Comparison of ENCODE assay signal across 12 cellular contexts in genomic region chr10:113953505-113954272, GRCh38.
DNase-seq lines count a peak whose midpoint lies in the region; ATAC-seq and TF ChIP-seq lines count a peak whose summit lies in the region.
"Had no signal": no experiment of that assay in that cellular context is flagged by ENCODE, and none has a peak within 500 bp of the region (broad histone marks: within the 10 kb centered on the region; RNA-seq: fewer than 3 reads in every experiment).

No MANE protein-coding gene starts in this region.

- H4K5ac ChIP-seq in mesendoderm (ENCODE audit: low read length) = no peak overlapping the region

- no peak overlapping the region for H2BK5ac ChIP-seq in mesendoderm (ENCODE audit: low read length)

- H3K4me2 ChIP-seq in mesendoderm (ENCODE audit: low read length) (no peak overlapping the region), smooth muscle cell (no peak overlapping the region)

- H3K79me1 ChIP-seq in mesendoderm (ENCODE audit: low read length) = no peaks in the 10 kb centered on the region

- H3K4me1 ChIP-seq in mesendoderm (ENCODE audit: control insufficient read depth, low read depth, low read length) = no peaks in the 10 kb centered on the region
- peaks cover 4% of the 10 kb centered on the region for H3K4me1 ChIP-seq in smooth muscle cell (ENCODE audit: low read depth)

- peak; percentile 34 for DNase-seq in DMS 273 (lab: John Stamatoyannopoulos, UW; ENCODE audit: unreplicated experiment)
- no peak for DNase-seq in DMS 273 treated with DMSO at 0.1 percent for 48 hours (lab: John Stamatoyannopoulos, UW)
- DNase-seq in Kasumi-1 (lab: John Stamatoyannopoulos, UW) = peak; percentile 54 to 63
- no peak for DNase-seq in WTC11 (ENCODE audit: low spot score)
- DNase-seq in mesendoderm = peak; percentile 29
- no peak for DNase-seq in smooth muscle cell (lab: John Stamatoyannopoulos, UW; ENCODE audit: unreplicated experiment)
- no peak for DNase-seq in dorsolateral prefrontal cortex
- DNase-seq: 8988T; activated T-cell treated with anti-CD3 and anti-CD28 coated beads, Interleukin-2, amount 50 U/mL, for 1 hour; T-helper 17 cell had no signal

- intact Hi-C loops in dorsolateral prefrontal cortex (cut with DNase I) = no loop called here

- no peak overlapping the region for H3K4me3 Mint-ChIP-seq in WTC11
- H3K4me3 Mint-ChIP-seq: T-helper 17 cell had no signal

- H3K4me3 ChIP-seq in mesendoderm (ENCODE audit: low read length) = no peak overlapping the region
- no peak overlapping the region for H3K4me3 ChIP-seq in smooth muscle cell
- H3K4me3 ChIP-seq in dorsolateral prefrontal cortex = no peak overlapping the region
- H3K4me3 ChIP-seq: thoracic aorta had no signal

- no peaks in the 10 kb centered on the region for H3K9me3 ChIP-seq in smooth muscle cell (replicated peaks; ENCODE audit: low read depth)
- H3K9me3 ChIP-seq: thoracic aorta had no signal

- no peak overlapping the region for H3K23ac ChIP-seq in mesendoderm (ENCODE audit: low read length)

- H4K20me1 ChIP-seq in smooth muscle cell (ENCODE audit: low read depth) = no peaks in the 10 kb centered on the region

- H3K27me3 Mint-ChIP-seq in WTC11 (ENCODE audit: low read depth) = no peaks in the 10 kb centered on the region
- H3K27me3 Mint-ChIP-seq: T-helper 17 cell had no signal

- no peak overlapping the region for H3K27ac Mint-ChIP-seq in WTC11
- H3K27ac Mint-ChIP-seq: T-helper 17 cell had no signal

- H3K36me3 Mint-ChIP-seq in WTC11 = no peaks in the 10 kb centered on the region

- H3K9ac ChIP-seq in mesendoderm (ENCODE audit: low read length) (no peak overlapping the region), smooth muscle cell (ENCODE audit: low read depth) (no peak overlapping the region)

- POLR2A ChIA-PET in WTC11 (lab: Charles Lee) = no interaction called here

- ATAC-seq in WTC11 (peak; percentile 34; the same call in 1 of the 2 replicates), HG03432 (IDR thresholded peaks at IDR 0.05; ENCODE audit: unreplicated experiment) (no peak)
- ATAC-seq: T-helper 17 cell had no signal

- H3F3A ChIP-seq in smooth muscle cell (ENCODE audit: low read depth) = no peaks in the 10 kb centered on the region

- no peaks in the 10 kb centered on the region for H3K36me3 ChIP-seq in mesendoderm (ENCODE audit: control insufficient read depth, insufficient read depth, low read length)
- H3K36me3 ChIP-seq in smooth muscle cell (ENCODE audit: low read depth) = no peaks in the 10 kb centered on the region
- H3K36me3 ChIP-seq: thoracic aorta had no signal

- no peak for TF ChIP-seq CTCF in WTC11 (IDR thresholded peaks at IDR 0.05)
- no peak for TF ChIP-seq CTCF in smooth muscle cell (IDR thresholded peaks at IDR 0.05; ENCODE audit: borderline replicate concordance, insufficient read depth, poor library complexity, severe bottlenecking)
- peak in 27 of 56 donors; percentile 8 to 42 (median 19) for TF ChIP-seq CTCF in dorsolateral prefrontal cortex (IDR thresholded peaks at IDR 0.05 in 54 of 56, conservative IDR thresholded peaks at IDR 0.05 in 2 of 56; ENCODE audit: low read depth in 1 of 56, partially characterized antibody in 56 of 56)

- no peak overlapping the region for H2BK15ac ChIP-seq in mesendoderm (replicated peaks; ENCODE audit: low read depth)

- no peak overlapping the region for H3K27ac ChIP-seq in mesendoderm (ENCODE audit: low read depth, low read length)
- no peak overlapping the region for H3K27ac ChIP-seq in smooth muscle cell (ENCODE audit: low read depth)
- H3K27ac ChIP-seq in dorsolateral prefrontal cortex = peak overlapping the region in 28 of 59 donors; percentile 2 to 82 (median 41)
- H3K27ac ChIP-seq: thoracic aorta had no signal

- WGBS in mesendoderm (ENCODE audit: extremely low coverage, insufficient coverage, low lambda C conversion rate) = no CpG with 5 or more reads among the region's 2 CpGs
- 90% methylated on average over 2 of the region's 2 CpGs for WGBS in smooth muscle cell (ENCODE audit: low lambda C conversion rate)

- no peak overlapping the region for H3K56ac ChIP-seq in mesendoderm (ENCODE audit: low read length)

- H2BK120ac ChIP-seq in mesendoderm (ENCODE audit: low read depth, low read length) = no peak overlapping the region

- no peak overlapping the region for H2AFZ ChIP-seq in smooth muscle cell (ENCODE audit: low read depth)

- H3K79me2 ChIP-seq in mesendoderm (ENCODE audit: control insufficient read depth, insufficient read depth, low read length) (no peaks in the 10 kb centered on the region), smooth muscle cell (ENCODE audit: low read depth) (no peaks in the 10 kb centered on the region)

- no peak overlapping the region for H2AK5ac ChIP-seq in mesendoderm (ENCODE audit: low read length)

- no peak overlapping the region for H4K8ac ChIP-seq in mesendoderm (ENCODE audit: low read depth, low read length)

- H3K27me3 ChIP-seq in mesendoderm (ENCODE audit: insufficient read depth, low read length, poor library complexity) = no peaks in the 10 kb centered on the region
- H3K27me3 ChIP-seq in smooth muscle cell (ENCODE audit: low read depth) = no peaks in the 10 kb centered on the region
- H3K27me3 ChIP-seq in dorsolateral prefrontal cortex = no peaks in the 10 kb centered on the region

- H3K9me3 Mint-ChIP-seq in WTC11 = peaks cover 13% of the 10 kb centered on the region

- H3K4me1 Mint-ChIP-seq in WTC11 = no peaks in the 10 kb centered on the region

- no peak overlapping the region for H3K18ac ChIP-seq in mesendoderm (ENCODE audit: low read length)

- H3K4ac ChIP-seq in mesendoderm (ENCODE audit: low read depth, low read length) = peak overlapping the region; percentile 7

- CTCF ChIA-PET in WTC11 (lab: Charles Lee) = interaction anchor here (0.6 to 1.1 kb wide), 9 partner anchors 10 to 283 kb away, joined by 3 to 4 read pairs (median 3); no protein-coding TSS in a partner anchor

TF ChIP-seq in WTC11, 78 proteins besides CTCF, POLR2A, EP300 and RAD21:
- peak; percentile 56; the same call in 1 of the 2 replicates for TF ChIP-seq GABPB1 (CRISPR knock-in tag; IDR thresholded peaks at IDR 0.05)
- TF ChIP-seq ATF3 (CRISPR knock-in tag; conservative IDR thresholded peaks at IDR 0.05) = no peak
- TF ChIP-seq PREB (CRISPR knock-in tag; IDR thresholded peaks at IDR 0.05; ENCODE audit: borderline replicate concordance) = no peak
- no peak for TF ChIP-seq MYBL2 (CRISPR knock-in tag; IDR thresholded peaks at IDR 0.05)

Comparison
In these comparisons a context has a peak if more than half of its experiments do, and no peak if none do; other contexts are left out.
1. DNase-seq: peak in DMS 273 (single experiment), Kasumi-1 (2 of 2) and mesendoderm (single experiment); none in DMS 273 treated with DMSO at 0.1 percent for 48 hours (single experiment), WTC11 (single experiment), smooth muscle cell (single experiment) and dorsolateral prefrontal cortex (0 of 10).